ENCODE assay signal across 24 cellular contexts in genomic region chr16:86529160-86529559, GRCh38. TPM values are rescaled to one million over a fixed set of nuclear protein-coding genes. Genes with fewer than 3 reads are reported as not detected.
DNase-seq lines count a peak whose midpoint lies in the region; ATAC-seq and TF ChIP-seq lines count a peak whose summit lies in the region.
"Had no signal": no experiment of that assay in that cellular context is flagged by ENCODE, and none has a peak within 500 bp of the region (broad histone marks: within the 10 kb centered on the region; RNA-seq: fewer than 3 reads in every experiment).

No MANE protein-coding gene starts in this region.

- H3K4me3 ChIP-seq in gastrocnemius medialis = no peak overlapping the region
- H3K4me3 ChIP-seq: GM12878, K562, lung, tibial artery had no signal

- peak overlapping the region in 2 of 4 donors; percentile 38 to 54 for H3K27ac ChIP-seq in gastrocnemius medialis
- H3K27ac ChIP-seq: neutrophil, tibial artery had no signal

- DNase-seq in HCEC 1CT (peak; percentile 63), RPMI7951 (ENCODE audit: low read depth) (peak; percentile 85), fibroblast of peridontal ligament (ENCODE audit: extremely low read depth) (peak; percentile 66), gastrocnemius medialis (peak; percentile 43 to 76)
- DNase-seq in stimulated activated CD4-positive, alpha-beta T cell treated with anti-CD3 and anti-CD28 coated beads, Interleukin-12 subunit alpha, Interleukin-12 subunit beta, amount 100 ng/mL, for 4 hours = no peak
- no peak for DNase-seq in activated CD4-positive, CD25-positive, alpha-beta regulatory T cell treated with anti-CD3 and anti-CD28 coated beads, Interleukin-2, amount 50 U/mL, for 72 hours
- DNase-seq: activated T-cell treated with anti-CD3 and anti-CD28 coated beads, Interleukin-2, amount 50 U/mL, for 24 hours; AML-193; CD8-positive, alpha-beta memory T cell; dermis blood vessel endothelial cell; DMS53; foreskin melanocyte; hippocampal formation; MV-4-11; NCI-H69; stimulated activated CD4-positive, alpha-beta T cell treated with anti-CD3 and anti-CD28 coated beads, Interleukin-4, amount 100 ng/mL, for 4 hours; stimulated activated naive CD8-positive, alpha-beta T cell treated with anti-CD3 and anti-CD28 coated beads, Interleukin-15, amount 100 ng/mL, for 72 hours; tibial artery had no signal

- TF ChIP-seq CTCF in gastrocnemius medialis (IDR thresholded peaks at IDR 0.05 in 4 of 5, conservative IDR thresholded peaks at IDR 0.05 in 1 of 5) = no peak

- peak; percentile 93 to 94 for ATAC-seq in gastrocnemius medialis
- no peak for ATAC-seq in GM19452 (IDR thresholded peaks at IDR 0.05; ENCODE audit: unreplicated experiment)
- ATAC-seq: GM12878; stimulated activated naive CD8-positive, alpha-beta T cell treated with anti-CD3 and anti-CD28 coated beads, Interleukin-15, amount 100 ng/mL, for 72 hours had no signal

- intact Hi-C loops in gastrocnemius medialis (cut with DNase I; ENCODE audit: low total_unique reads) = no loop called here

- peaks cover 0 to 4% (median 0%) of the 10 kb centered on the region in 3 donors for H3K27me3 ChIP-seq in gastrocnemius medialis
- H3K27me3 ChIP-seq: tibial artery had no signal

- TF ChIP-seq POLR2A in gastrocnemius medialis (IDR thresholded peaks at IDR 0.05) = no peak

- in situ Hi-C loops in gastrocnemius medialis (cut with MboI; ENCODE audit: low sequenced_read_pairs in 4 of 4) = loop anchor here in 2 of 4 donors (10.0 to 25.0 kb wide), 2 partner anchors 454 to 717 kb away; no protein-coding TSS in a partner anchor

- H3K36me3 ChIP-seq in gastrocnemius medialis = peaks cover 0 to 18% of the 10 kb centered on the region in 2 donors

- H3K9me3 ChIP-seq in gastrocnemius medialis = no peaks in the 10 kb centered on the region
- H3K9me3 ChIP-seq: neutrophil had no signal

- H3K4me1 ChIP-seq in gastrocnemius medialis = peaks cover 0 to 13% of the 10 kb centered on the region in 2 donors
- H3K4me1 ChIP-seq: tibial artery had no signal

RNA-seq across cellular contexts. Expression of gene FOXF1, which starts 18.8 kb away (rescaled TPM):
- total RNA-seq in RPMI7951 (2014; rRNA removed; shearing (Covaris generic)) = 2.1 and 3.0 TPM in 2 replicates
- under 1 TPM in 2 of 4 donors, not detected in 2; 0.07 to 0.10 TPM for total RNA-seq in gastrocnemius medialis
- total RNA-seq: CD8-positive, alpha-beta memory T cell; GM12878; H1 had no signal

RNA-seq across cellular contexts. Expression of gene MTHFSD, which starts 25.9 kb away (rescaled TPM):
- 6.1 and 8.8 TPM in 2 replicates for total RNA-seq in RPMI7951 (2014; rRNA removed; shearing (Covaris generic))
- 10 to 100 TPM; 10.9 to 31.2 (median 16.0) TPM for total RNA-seq in gastrocnemius medialis

RNA-seq across cellular contexts. Expression of gene FOXC2, which starts 37.5 kb away (rescaled TPM):
- 1.3 and 1.6 TPM in 2 replicates for total RNA-seq in RPMI7951 (2014; rRNA removed; shearing (Covaris generic))
- total RNA-seq in gastrocnemius medialis = 1 to 10 TPM in 1 of 4 donors, under 1 TPM in 3; 0.17 to 1.0 (median 0.29) TPM
- total RNA-seq: CD8-positive, alpha-beta memory T cell; GM12878 had no signal

RNA-seq across cellular contexts. Expression of gene FOXL1, which starts 49.2 kb away (rescaled TPM):
- total RNA-seq in RPMI7951 (2014; rRNA removed; shearing (Covaris generic)) = 4.3 and 5.7 TPM in 2 replicates
- total RNA-seq in gastrocnemius medialis = 1 to 10 TPM; 2.0 to 5.9 (median 3.3) TPM
- total RNA-seq: CD8-positive, alpha-beta memory T cell; GM12878; H1; K562 had no signal

Comparison
In these comparisons a context has a peak if more than half of its experiments do, and no peak if none do; other contexts are left out.
1. DNase-seq: peak in HCEC 1CT (single experiment), RPMI7951 (single experiment), fibroblast of peridontal ligament (single experiment) and gastrocnemius medialis (2 of 2); none in stimulated activated CD4-positive, alpha-beta T cell treated with anti-CD3 and anti-CD28 coated beads, Interleukin-12 subunit alpha, Interleukin-12 subunit beta, amount 100 ng/mL, for 4 hours (single experiment) and activated CD4-positive, CD25-positive, alpha-beta regulatory T cell treated with anti-CD3 and anti-CD28 coated beads, Interleukin-2, amount 50 U/mL, for 72 hours (single experiment).